ENCODE assay signal across 11 cellular contexts in genomic region chr2:108360776-108361468, GRCh38. TPM values are rescaled to one million over a fixed set of nuclear protein-coding genes. Genes with fewer than 3 reads are reported as not detected.
"Had no signal": no experiment of that assay in that cellular context is flagged by ENCODE, and none has a peak within 500 bp of the region (broad histone marks: within the 10 kb centered on the region; RNA-seq: fewer than 3 reads in every experiment).

No MANE protein-coding gene starts in this region.

- FAIRE-seq: HepG2, HTR-8/SVneo had no signal

- H3K27ac ChIP-seq: HL-60, KMS-11 had no signal

- DNase-seq: IMR-90, Karpas-422, KBM-7, KG1 had no signal

- H3K4me2 ChIP-seq: KMS-11 had no signal

- ATAC-seq: HepG2 had no signal

- H3K9ac ChIP-seq: KMS-11 had no signal

RNA-seq across cellular contexts. Expression of gene SULT1C4, which starts 16.8 kb away (rescaled TPM):
- total RNA-seq: HT-29, HT1080 had no signal
- polyA plus RNA-seq: IgD-negative memory B cell had no signal
